In the genomic region with DNA sequence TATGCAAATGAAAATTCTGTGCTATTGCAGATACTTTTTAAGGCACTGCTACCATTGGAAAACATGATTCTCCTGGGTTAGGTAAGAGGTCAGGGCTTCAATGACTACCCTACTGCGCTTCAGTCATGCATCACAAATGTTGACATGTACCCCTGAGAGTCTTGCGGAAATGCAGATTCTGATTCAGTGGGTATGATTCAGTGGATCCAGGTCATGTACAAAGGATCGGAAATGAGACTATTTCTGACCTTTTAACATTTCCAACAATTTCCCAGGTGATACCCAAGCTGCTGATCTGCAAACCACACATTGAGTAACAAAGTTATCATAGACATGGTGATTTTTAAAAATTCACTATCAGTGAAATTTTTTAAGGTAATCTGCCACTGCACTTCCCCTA, we compare ENCODE assay signal across 18 cellular contexts.
DNase-seq lines count a peak whose midpoint lies in the region; ATAC-seq, FAIRE-seq and TF ChIP-seq lines count a peak whose summit lies in the region.
"Had no signal": no experiment of that assay in that cellular context is flagged by ENCODE, and none has a peak within 500 bp of the region (broad histone marks: within the 10 kb centered on the region; RNA-seq: fewer than 3 reads in every experiment).

No MANE protein-coding gene starts in this region.

- no peak overlapping the region for H3K27ac Mint-ChIP-seq in stimulated activated naive CD8-positive, alpha-beta T cell treated with anti-CD3 and anti-CD28 coated beads, Interleukin-15, amount 100 ng/mL, for 72 hours
- no peak overlapping the region for H3K27ac Mint-ChIP-seq in activated CD4-positive, alpha-beta T cell treated with anti-CD3 and anti-CD28 coated beads, Interleukin-2, amount 10 ng/mL, durations not matched to agents 7 days and 5 days
- H3K27ac Mint-ChIP-seq: B cell; CD8-positive, alpha-beta T cell; H9 had no signal

- FAIRE-seq in RCC 7860 (lab: Jason Lieb, UNC): peak; percentile 87
- peak; percentile 18 for FAIRE-seq in bronchial epithelial cell (lab: Jason Lieb, UNC)
- FAIRE-seq: G401.6, GM12891, GM19239, HepG2 had no signal

- no peak overlapping the region for H3K4me3 Mint-ChIP-seq in stimulated activated naive CD8-positive, alpha-beta T cell treated with anti-CD3 and anti-CD28 coated beads, Interleukin-15, amount 100 ng/mL, for 72 hours
- no peak overlapping the region for H3K4me3 Mint-ChIP-seq in activated CD4-positive, alpha-beta T cell treated with anti-CD3 and anti-CD28 coated beads, Interleukin-2, amount 10 ng/mL, durations not matched to agents 7 days and 5 days
- H3K4me3 Mint-ChIP-seq: B cell; CD8-positive, alpha-beta T cell; H9 had no signal

- POLR2A ChIA-PET in activated CD4-positive, alpha-beta T cell treated with anti-CD3 and anti-CD28 coated beads, Interleukin-2, amount 10 ng/mL, durations not matched to agents 7 days and 5 days (lab: Charles Lee): no interaction called here

- H3K36me3 ChIP-seq in bronchial epithelial cell (ENCODE audit: control insufficient read depth, insufficient read depth, low read length): no peaks in the 10 kb centered on the region
- H3K36me3 ChIP-seq: BLaER1 treated with 17β-estradiol and CSF1 and Interleukin-3, amounts not matched to agents 10 nM and 100 nM had no signal

- H3K27me3 Mint-ChIP-seq in stimulated activated naive CD8-positive, alpha-beta T cell treated with anti-CD3 and anti-CD28 coated beads, Interleukin-15, amount 100 ng/mL, for 72 hours: no peaks in the 10 kb centered on the region
- no peaks in the 10 kb centered on the region for H3K27me3 Mint-ChIP-seq in activated CD4-positive, alpha-beta T cell treated with anti-CD3 and anti-CD28 coated beads, Interleukin-2, amount 10 ng/mL, durations not matched to agents 7 days and 5 days
- H3K27me3 Mint-ChIP-seq: B cell had no signal

- H3K9me3 Mint-ChIP-seq in stimulated activated naive CD8-positive, alpha-beta T cell treated with anti-CD3 and anti-CD28 coated beads, Interleukin-15, amount 100 ng/mL, for 72 hours: no peaks in the 10 kb centered on the region
- no peaks in the 10 kb centered on the region for H3K9me3 Mint-ChIP-seq in activated CD4-positive, alpha-beta T cell treated with anti-CD3 and anti-CD28 coated beads, Interleukin-2, amount 10 ng/mL, durations not matched to agents 7 days and 5 days
- H3K9me3 Mint-ChIP-seq: CD8-positive, alpha-beta T cell had no signal

- no peak overlapping the region for H3K4me3 ChIP-seq in bronchial epithelial cell (ENCODE audit: low read depth, low read length)
- H3K4me3 ChIP-seq: BLaER1 treated with 17β-estradiol and CSF1 and Interleukin-3, amounts not matched to agents 10 nM and 100 nM had no signal

- DNase-seq in stimulated activated naive CD8-positive, alpha-beta T cell treated with anti-CD3 and anti-CD28 coated beads, Interleukin-15, Interleukin-2, amounts not matched to agents 100 U/mL and 50 U/mL, for 24 hours: peak; percentile 2
- DNase-seq in stimulated activated naive CD8-positive, alpha-beta T cell treated with anti-CD3 and anti-CD28 coated beads, Interleukin-15, amount 100 ng/mL, for 72 hours: no peak
- DNase-seq in RCC 7860 (ENCODE audit: low spot score): peak; percentile 20
- no peak for DNase-seq in bronchial epithelial cell (ENCODE audit: low read depth)
- DNase-seq in stimulated activated CD4-positive, alpha-beta T cell treated with anti-CD3 and anti-CD28 coated beads, Interleukin-2, amount 100 ng/mL, for 48 hours: no peak
- DNase-seq in NCI-H446 (lab: John Stamatoyannopoulos, UW): no peak
- no peak for DNase-seq in activated CD4-positive, alpha-beta T cell treated with anti-CD3 and anti-CD28 coated beads, Interleukin-2, amount 10 ng/mL, durations not matched to agents 7 days and 5 days
- DNase-seq: CD8-positive, alpha-beta T cell; DMS 273 treated with DMSO at 0.1 percent for 48 hours; DMS53; DND-41; H9 had no signal

- peak; percentile 55 for ATAC-seq in stimulated activated naive CD8-positive, alpha-beta T cell treated with anti-CD3 and anti-CD28 coated beads, Interleukin-15, Interleukin-2, amounts not matched to agents 100 U/mL and 50 U/mL, for 24 hours
- no peak for ATAC-seq in stimulated activated naive CD8-positive, alpha-beta T cell treated with anti-CD3 and anti-CD28 coated beads, Interleukin-15, amount 100 ng/mL, for 72 hours
- ATAC-seq: CD8-positive, alpha-beta T cell; HepG2 had no signal

- CTCF ChIA-PET in activated CD4-positive, alpha-beta T cell treated with anti-CD3 and anti-CD28 coated beads, Interleukin-2, amount 10 ng/mL, durations not matched to agents 7 days and 5 days (lab: Charles Lee): no interaction called here

- H3K27me3 ChIP-seq in bronchial epithelial cell (ENCODE audit: control insufficient read depth, insufficient read depth, low read length): no peaks in the 10 kb centered on the region
- H3K27me3 ChIP-seq: BLaER1 treated with 17β-estradiol and CSF1 and Interleukin-3, amounts not matched to agents 10 nM and 100 nM had no signal

- H3K4me1 Mint-ChIP-seq in stimulated activated naive CD8-positive, alpha-beta T cell treated with anti-CD3 and anti-CD28 coated beads, Interleukin-15, amount 100 ng/mL, for 72 hours: no peaks in the 10 kb centered on the region
- no peaks in the 10 kb centered on the region for H3K4me1 Mint-ChIP-seq in activated CD4-positive, alpha-beta T cell treated with anti-CD3 and anti-CD28 coated beads, Interleukin-2, amount 10 ng/mL, durations not matched to agents 7 days and 5 days
- H3K4me1 Mint-ChIP-seq: B cell had no signal

- TF ChIP-seq CTCF in bronchial epithelial cell (IDR thresholded peaks at IDR 0.05; ENCODE audit: insufficient read depth, low read length, severe bottlenecking): no peak

- no peaks in the 10 kb centered on the region for H3K36me3 Mint-ChIP-seq in activated CD4-positive, alpha-beta T cell treated with anti-CD3 and anti-CD28 coated beads, Interleukin-2, amount 10 ng/mL, durations not matched to agents 7 days and 5 days (ENCODE audit: low read depth)
- H3K36me3 Mint-ChIP-seq: CD8-positive, alpha-beta T cell had no signal

Comparison
In these comparisons a context has a peak if more than half of its experiments do, and no peak if none do; other contexts are left out.
1. DNase-seq: peak in stimulated activated naive CD8-positive, alpha-beta T cell treated with anti-CD3 and anti-CD28 coated beads, Interleukin-15, Interleukin-2, amounts not matched to agents 100 U/mL and 50 U/mL, for 24 hours (single experiment) and RCC 7860 (single experiment); none in stimulated activated naive CD8-positive, alpha-beta T cell treated with anti-CD3 and anti-CD28 coated beads, Interleukin-15, amount 100 ng/mL, for 72 hours (0 of 2), bronchial epithelial cell (single experiment), stimulated activated CD4-positive, alpha-beta T cell treated with anti-CD3 and anti-CD28 coated beads, Interleukin-2, amount 100 ng/mL, for 48 hours (0 of 2), NCI-H446 (0 of 2) and activated CD4-positive, alpha-beta T cell treated with anti-CD3 and anti-CD28 coated beads, Interleukin-2, amount 10 ng/mL, durations not matched to agents 7 days and 5 days (single experiment).